Comparison of ENCODE assay signal across 18 cellular contexts in the genomic region with DNA sequence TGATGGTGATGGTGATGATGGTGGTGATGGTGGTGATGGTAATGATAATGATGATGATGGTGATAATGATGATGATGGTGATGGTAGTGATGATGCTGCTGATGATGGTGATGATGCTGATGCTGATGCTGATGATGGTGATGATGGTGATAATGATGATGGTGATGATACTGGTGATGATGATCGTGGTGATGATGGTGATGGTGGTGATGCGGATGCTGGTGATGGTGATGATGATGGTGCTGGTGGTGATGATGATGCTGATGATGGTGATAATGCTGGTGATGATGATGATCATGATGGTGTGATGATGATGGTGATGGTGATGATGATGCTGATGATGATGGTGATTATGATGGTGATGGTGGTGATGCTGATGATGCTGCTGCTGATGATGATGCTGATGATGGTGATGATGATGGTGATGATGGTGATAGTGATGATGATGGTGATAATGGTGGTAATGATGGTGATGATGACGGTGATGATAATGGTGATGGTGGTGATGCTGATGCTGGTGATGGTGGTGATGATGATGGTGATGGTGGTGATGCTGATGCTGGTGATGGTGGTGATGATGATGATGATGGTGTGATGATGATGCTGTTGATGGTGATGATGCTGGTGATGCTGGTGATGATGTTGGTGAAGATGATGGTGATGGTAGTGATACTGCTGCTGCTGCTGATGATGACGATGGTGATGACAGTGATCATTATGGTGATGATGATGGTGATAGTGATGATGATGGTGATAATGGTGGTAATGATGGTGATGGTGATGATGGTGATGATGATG.
DNase-seq lines count a peak whose midpoint lies in the region; ATAC-seq, FAIRE-seq and TF ChIP-seq lines count a peak whose summit lies in the region.
"Had no signal": no experiment of that assay in that cellular context is flagged by ENCODE, and none has a peak within 500 bp of the region (broad histone marks: within the 10 kb centered on the region; RNA-seq: fewer than 3 reads in every experiment).

No MANE protein-coding gene starts in this region.

- POLR2A ChIA-PET in A549 (lab: Yijun Ruan, JAX): no interaction called here
- POLR2A ChIA-PET in WTC11 (lab: Charles Lee): no interaction called here
- POLR2A ChIA-PET in CD4-positive, alpha-beta memory T cell (lab: Charles Lee; ENCODE audit: partially characterized antibody): no interaction called here

- no peak overlapping the region for H3T11ph ChIP-seq in H9 (ENCODE audit: low read length)

- H3K56ac ChIP-seq in H9 (ENCODE audit: insufficient read length, low read depth, low read length): no peak overlapping the region

- no peak for DNase-seq in A549 (ENCODE audit: low read depth in 1 of 2, low spot score in 1 of 2)
- DNase-seq in H9: no peak
- no peak for DNase-seq in WTC11 (ENCODE audit: low spot score)
- DNase-seq in trophoblast cell: no peak
- DNase-seq in NCI-H82 treated with DMSO at 0.1 percent for 48 hours (lab: John Stamatoyannopoulos, UW; ENCODE audit: unreplicated experiment): no peak
- no peak for DNase-seq in CD4-positive, alpha-beta memory T cell
- no peak for DNase-seq in posterior cingulate gyrus
- DNase-seq: C1 segment of cervical spinal cord; CD4-positive, alpha-beta T cell; DMS153; DMS79 treated with DMSO at 0.1 percent for 48 hours; EL; Kasumi-1; KBM-7 had no signal

- H3K79me1 ChIP-seq in H9 (ENCODE audit: insufficient read depth, low read depth, low read length, poor library complexity, severe bottlenecking) (no peaks in the 10 kb centered on the region), trophoblast cell (ENCODE audit: low read length) (no peaks in the 10 kb centered on the region)

- no peak overlapping the region for H2AFZ ChIP-seq in H9 (ENCODE audit: low read length)
- no peak overlapping the region for H2AFZ ChIP-seq in trophoblast cell (ENCODE audit: insufficient read depth, low read length, poor library complexity)

- no peaks in the 10 kb centered on the region for H3K23me2 ChIP-seq in H9 (ENCODE audit: insufficient read length, low read depth, low read length, poor library complexity, severe bottlenecking)

- H3K18ac ChIP-seq in H9 (ENCODE audit: insufficient read length, low read depth, low read length) (no peak overlapping the region), trophoblast cell (ENCODE audit: low read length) (no peak overlapping the region)

- TF ChIP-seq CTCF in A549 (IDR thresholded peaks at IDR 0.05) (no peak), H9 (conservative IDR thresholded peaks at IDR 0.05) (no peak), WTC11 (IDR thresholded peaks at IDR 0.05) (no peak)

- H3K79me2 ChIP-seq in H9 (ENCODE audit: insufficient read depth, low read length): no peaks in the 10 kb centered on the region
- H3K79me2 ChIP-seq in trophoblast cell (ENCODE audit: control insufficient read depth, insufficient read depth, low read length, poor library complexity): no peaks in the 10 kb centered on the region

- H2AK5ac ChIP-seq in H9 (ENCODE audit: insufficient read length, low read length): no peak overlapping the region
- no peak overlapping the region for H2AK5ac ChIP-seq in trophoblast cell (ENCODE audit: low read length)

- H2BK15ac ChIP-seq in H9 (ENCODE audit: low read depth, low read length): no peak overlapping the region

- H3K27ac Mint-ChIP-seq in H9 (no peak overlapping the region), WTC11 (no peak overlapping the region)
- H3K27ac Mint-ChIP-seq in CD4-positive, alpha-beta memory T cell: no peak overlapping the region
- H3K27ac Mint-ChIP-seq: B cell; CD4-positive, alpha-beta T cell had no signal

- H2BK20ac ChIP-seq in H9 (ENCODE audit: low read depth, low read length, poor library complexity, severe bottlenecking): no peak overlapping the region

- H3K14ac ChIP-seq in H9 (ENCODE audit: insufficient read depth, low read length): no peak overlapping the region
- no peak overlapping the region for H3K14ac ChIP-seq in trophoblast cell (ENCODE audit: low read length)

- H2BK12ac ChIP-seq in H9 (ENCODE audit: insufficient read length, low read depth, low read length) (no peak overlapping the region), trophoblast cell (ENCODE audit: low read length) (no peak overlapping the region)

- intact Hi-C loops in CD4-positive, alpha-beta memory T cell (cut with micrococcal nuclease): no loop called here
- intact Hi-C loops in posterior cingulate gyrus (cut with DNase I): no loop called here

- H2BK5ac ChIP-seq in H9 (ENCODE audit: insufficient read length, low read length) (no peak overlapping the region), trophoblast cell (ENCODE audit: low read depth, low read length, poor library complexity) (no peak overlapping the region)

- no peaks in the 10 kb centered on the region for H4K20me1 ChIP-seq in H9 (ENCODE audit: control insufficient read depth, insufficient read depth, insufficient read length)

- no peak overlapping the region for H3K4me2 ChIP-seq in A549
- no peak overlapping the region for H3K4me2 ChIP-seq in H9 (ENCODE audit: insufficient read depth, insufficient read length, low read length)
- no peak overlapping the region for H3K4me2 ChIP-seq in trophoblast cell (ENCODE audit: low read length)

- H3K27ac ChIP-seq in A549 (no peak overlapping the region), H9 (ENCODE audit: insufficient read length, low read depth, low read length) (no peak overlapping the region), trophoblast cell (ENCODE audit: low read depth, low read length) (no peak overlapping the region)
- H3K27ac ChIP-seq in CD4-positive, alpha-beta memory T cell (ENCODE audit: low read depth, low read length): no peak overlapping the region

- H3K4me3 Mint-ChIP-seq in H9: no peak overlapping the region
- no peak overlapping the region for H3K4me3 Mint-ChIP-seq in WTC11
- no peak overlapping the region for H3K4me3 Mint-ChIP-seq in CD4-positive, alpha-beta memory T cell
- H3K4me3 Mint-ChIP-seq: B cell; CD4-positive, alpha-beta T cell had no signal

- H3K9me3 Mint-ChIP-seq in H9: no peaks in the 10 kb centered on the region
- H3K9me3 Mint-ChIP-seq in WTC11: 0 out of 2 replicates have a peak, but pooled peaks cover 4% of the 10 kb centered on the region
- peaks cover 0 to 4% (median 0%) of the 10 kb centered on the region in 8 donors for H3K9me3 Mint-ChIP-seq in CD4-positive, alpha-beta memory T cell
- H3K9me3 Mint-ChIP-seq: CD4-positive, alpha-beta T cell had no signal

- H3K9ac ChIP-seq in H9 (ENCODE audit: extremely low read depth, insufficient read length, low read length): no peak overlapping the region
- no peak overlapping the region for H3K9ac ChIP-seq in trophoblast cell (ENCODE audit: low read length)

- no peak overlapping the region for H2BK120ac ChIP-seq in H9 (ENCODE audit: low read depth, low read length, poor library complexity, severe bottlenecking)
- no peak overlapping the region for H2BK120ac ChIP-seq in trophoblast cell (ENCODE audit: insufficient read depth, low read length, poor library complexity)

- H3K23ac ChIP-seq in H9 (ENCODE audit: insufficient read length, low read depth, low read length) (no peak overlapping the region), trophoblast cell (ENCODE audit: low read length) (no peak overlapping the region)

- WGBS in A549 (ENCODE audit: missing lambda C conversion rate): 26% methylated on average over 4 of the region's 4 CpGs
- WGBS in H9 (ENCODE audit: extremely low coverage, insufficient read length, low lambda C conversion rate): no CpG with 5 or more reads among the region's 4 CpGs
- no CpG with 5 or more reads among the region's 4 CpGs for WGBS in trophoblast cell (ENCODE audit: extremely low coverage, insufficient coverage, insufficient read length)

- TF ChIP-seq POLR2A in A549 (IDR thresholded peaks at IDR 0.05; ENCODE audit: low read length): no peak

- peak overlapping the region; percentile 5 for H4K8ac ChIP-seq in H9 (replicated peaks; ENCODE audit: insufficient read length, low read depth, low read length)
- H4K8ac ChIP-seq in trophoblast cell (ENCODE audit: low read depth, low read length): no peak overlapping the region

- ATAC-seq in A549 (no peak), WTC11 (no peak)
- ATAC-seq: HCT116 had no signal

- H3K36me3 Mint-ChIP-seq in H9 (ENCODE audit: insufficient read depth in 1 of 3, low read depth in 3 of 3): no peaks in the 10 kb centered on the region
- no peaks in the 10 kb centered on the region for H3K36me3 Mint-ChIP-seq in WTC11
- no peaks in the 10 kb centered on the region for H3K36me3 Mint-ChIP-seq in CD4-positive, alpha-beta memory T cell

- TF ChIP-seq EP300 in A549 (IDR thresholded peaks at IDR 0.05): no peak

- FAIRE-seq in A549 (lab: Jason Lieb, UNC): peak; percentile 90
- FAIRE-seq: G401.6, GM12891 had no signal

- CTCF ChIA-PET in A549 (lab: Yijun Ruan, JAX): no interaction called here
- CTCF ChIA-PET in WTC11 (lab: Charles Lee): no interaction called here
- CTCF ChIA-PET in CD4-positive, alpha-beta memory T cell (lab: Charles Lee; ENCODE audit: partially characterized antibody): no interaction called here

- H4K5ac ChIP-seq in H9 (ENCODE audit: insufficient read length, low read depth, low read length): no peak overlapping the region

- H3K4ac ChIP-seq in H9 (ENCODE audit: low read depth, low read length): no peak overlapping the region
- H3K4ac ChIP-seq in trophoblast cell (ENCODE audit: low read depth, low read length): no peak overlapping the region

- 0 out of 4 replicates have a peak, but pooled peaks cover 0 to 3% of the 10 kb centered on the region in 2 experiments for H3K4me1 Mint-ChIP-seq in H9
- peaks cover 14% of the 10 kb centered on the region for H3K4me1 Mint-ChIP-seq in WTC11
- no peaks in the 10 kb centered on the region for H3K4me1 Mint-ChIP-seq in CD4-positive, alpha-beta memory T cell
- H3K4me1 Mint-ChIP-seq: B cell had no signal

- H3K9me3 ChIP-seq in A549 (no peaks in the 10 kb centered on the region), H9 (ENCODE audit: control insufficient read depth, low read depth, low read length) (no peaks in the 10 kb centered on the region), trophoblast cell (ENCODE audit: insufficient read depth, low read depth, low read length) (peaks cover 2% of the 10 kb centered on the region)
- H3K9me3 ChIP-seq in CD4-positive, alpha-beta memory T cell (ENCODE audit: control insufficient read depth in 1 of 2, low read length in 2 of 2): no peaks in the 10 kb centered on the region

- H3K27me3 Mint-ChIP-seq in H9 (ENCODE audit: low read depth) (peaks cover 2% of the 10 kb centered on the region; the same call in 1 of the 2 replicates), WTC11 (ENCODE audit: low read depth) (no peaks in the 10 kb centered on the region)
- no peaks in the 10 kb centered on the region for H3K27me3 Mint-ChIP-seq in CD4-positive, alpha-beta memory T cell
- H3K27me3 Mint-ChIP-seq: B cell; CD4-positive, alpha-beta T cell had no signal

- no peak overlapping the region for H3K4me3 ChIP-seq in A549
- H3K4me3 ChIP-seq in trophoblast cell (ENCODE audit: low read depth, low read length): peak overlapping the region; percentile 15
- H3K4me3 ChIP-seq in CD4-positive, alpha-beta memory T cell (ENCODE audit: low read length in 2 of 2): no peak overlapping the region

- no peaks in the 10 kb centered on the region for H3K4me1 ChIP-seq in A549
- 0 out of 2 replicates have a peak, but pooled peaks cover 2% of the 10 kb centered on the region for H3K4me1 ChIP-seq in H9 (ENCODE audit: insufficient read depth, low read length)
- no peaks in the 10 kb centered on the region for H3K4me1 ChIP-seq in trophoblast cell (ENCODE audit: control insufficient read depth in 1 of 2, insufficient read depth in 2 of 2, low read length in 2 of 2)
- H3K4me1 ChIP-seq in CD4-positive, alpha-beta memory T cell (ENCODE audit: insufficient read depth, low read length): no peaks in the 10 kb centered on the region

- no peaks in the 10 kb centered on the region for H3K36me3 ChIP-seq in trophoblast cell (ENCODE audit: control insufficient read depth in 1 of 2, insufficient read depth in 2 of 2, low read length in 2 of 2)
- no peaks in the 10 kb centered on the region for H3K36me3 ChIP-seq in CD4-positive, alpha-beta memory T cell (ENCODE audit: insufficient read depth, low read length)

- no peaks in the 10 kb centered on the region for H3K27me3 ChIP-seq in H9 (ENCODE audit: insufficient read depth, low read length)
- H3K27me3 ChIP-seq in trophoblast cell (ENCODE audit: insufficient read depth, low read length): no peaks in the 10 kb centered on the region
- no peaks in the 10 kb centered on the region for H3K27me3 ChIP-seq in CD4-positive, alpha-beta memory T cell (ENCODE audit: insufficient read depth, low read length)

- no peak overlapping the region for H4K12ac ChIP-seq in trophoblast cell (ENCODE audit: low read depth, low read length)

- H4K91ac ChIP-seq in H9 (ENCODE audit: insufficient read length, low read depth, low read length) (no peak overlapping the region), trophoblast cell (ENCODE audit: low read depth, low read length) (no peak overlapping the region)

- no peak for TF ChIP-seq RAD21 in A549 (conservative IDR thresholded peaks at IDR 0.05 in 1 of 2, IDR thresholded peaks at IDR 0.05 in 1 of 2)
